10 cellular contexts compared by ENCODE assay signal in the genomic region with DNA sequence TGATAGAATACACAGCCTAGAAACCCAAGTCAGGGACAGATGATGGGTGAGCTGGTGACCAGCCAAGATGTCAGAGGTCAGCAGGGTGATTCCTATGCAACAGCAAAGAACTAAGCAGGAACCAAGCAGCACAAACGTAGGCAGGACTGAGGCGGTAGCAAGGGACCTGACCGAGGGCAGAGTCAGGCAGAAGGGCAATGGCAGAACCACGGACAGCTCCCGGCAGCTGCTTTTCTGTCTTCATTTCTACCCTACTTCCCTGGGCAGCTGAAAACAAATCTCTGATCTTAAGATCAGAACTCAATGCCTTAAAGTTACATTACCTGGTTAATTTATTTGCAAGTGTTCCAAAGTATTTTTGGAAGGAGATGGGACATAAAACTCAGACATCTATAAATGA.
A peak's percentile ranks its signal among the peaks of the same experiment; 100 is the strongest.
DNase-seq lines count a peak whose midpoint lies in the region; ATAC-seq and TF ChIP-seq lines count a peak whose summit lies in the region.
"Had no signal": no experiment of that assay in that cellular context is flagged by ENCODE, and none has a peak within 500 bp of the region (broad histone marks: within the 10 kb centered on the region; RNA-seq: fewer than 3 reads in every experiment).

No MANE protein-coding gene starts in this region.

- H3K36me3 ChIP-seq in left lung = no peaks in the 10 kb centered on the region
- H3K36me3 ChIP-seq: neutrophil had no signal

- no peak overlapping the region for H3K27ac Mint-ChIP-seq in naive thymus-derived CD8-positive, alpha-beta T cell

- H3K9me3 Mint-ChIP-seq in naive thymus-derived CD8-positive, alpha-beta T cell = peaks cover 0 to 39% (median 15%) of the 10 kb centered on the region in 9 donors

- intact Hi-C loops in left lung (cut with DNase I) = no loop called here

- DNase-seq in ELR (ENCODE audit: low read depth) = peak; percentile 32
- peak; percentile 66 to 67 for DNase-seq in Kasumi-1 (lab: John Stamatoyannopoulos, UW)
- peak; percentile 11 for DNase-seq in amniotic stem cell (lab: John Stamatoyannopoulos, UW)
- no peak for DNase-seq in left lung
- no peak for DNase-seq in NCI-H1105 (lab: John Stamatoyannopoulos, UW)
- DNase-seq in naive thymus-derived CD8-positive, alpha-beta T cell = no peak
- DNase-seq: NCI-H2171 treated with DMSO at 0.1 percent for 48 hours had no signal

- no peak for TF ChIP-seq CTCF in left lung (IDR thresholded peaks at IDR 0.05)

- H3K27ac ChIP-seq in left lung = no peak overlapping the region
- H3K27ac ChIP-seq: neutrophil had no signal

- H3K4me3 ChIP-seq in left lung = no peak overlapping the region

- no peaks in the 10 kb centered on the region for H3K27me3 ChIP-seq in left lung

- H3K4me1 ChIP-seq in left lung = no peaks in the 10 kb centered on the region

- H3K9me3 ChIP-seq in left lung = peaks cover 0 to 9% of the 10 kb centered on the region in 2 donors
- H3K9me3 ChIP-seq: neutrophil had no signal

- H3K4me3 Mint-ChIP-seq in naive thymus-derived CD8-positive, alpha-beta T cell = no peak overlapping the region

- peaks cover 0 to 11% (median 0%) of the 10 kb centered on the region in 5 donors for H3K27me3 Mint-ChIP-seq in naive thymus-derived CD8-positive, alpha-beta T cell

- peaks cover 6 to 22% (median 13%) of the 10 kb centered on the region in 3 donors for H3K36me3 Mint-ChIP-seq in naive thymus-derived CD8-positive, alpha-beta T cell

- H3K4me1 Mint-ChIP-seq in naive thymus-derived CD8-positive, alpha-beta T cell = peaks cover 0 to 1% (median 0%) of the 10 kb centered on the region in 4 donors

- POLR2A ChIA-PET in naive thymus-derived CD8-positive, alpha-beta T cell (lab: Charles Lee) = no interaction called here

- ATAC-seq in left lung = peak; percentile 60
- no peak for ATAC-seq in naive thymus-derived CD8-positive, alpha-beta T cell
- ATAC-seq in GM21390 (IDR thresholded peaks at IDR 0.05; ENCODE audit: unreplicated experiment) = no peak
- no peak for ATAC-seq in GM18502 (IDR thresholded peaks at IDR 0.05; ENCODE audit: poor library complexity, unreplicated experiment)

Comparison
In these comparisons a context has a peak if more than half of its experiments do, and no peak if none do; other contexts are left out.
1. DNase-seq: peak in ELR (single experiment), Kasumi-1 (2 of 2) and amniotic stem cell (single experiment); none in left lung (0 of 2), NCI-H1105 (single experiment) and naive thymus-derived CD8-positive, alpha-beta T cell (0 of 10).